Comparison of ENCODE assay signal across 9 cellular contexts in the genomic region with DNA sequence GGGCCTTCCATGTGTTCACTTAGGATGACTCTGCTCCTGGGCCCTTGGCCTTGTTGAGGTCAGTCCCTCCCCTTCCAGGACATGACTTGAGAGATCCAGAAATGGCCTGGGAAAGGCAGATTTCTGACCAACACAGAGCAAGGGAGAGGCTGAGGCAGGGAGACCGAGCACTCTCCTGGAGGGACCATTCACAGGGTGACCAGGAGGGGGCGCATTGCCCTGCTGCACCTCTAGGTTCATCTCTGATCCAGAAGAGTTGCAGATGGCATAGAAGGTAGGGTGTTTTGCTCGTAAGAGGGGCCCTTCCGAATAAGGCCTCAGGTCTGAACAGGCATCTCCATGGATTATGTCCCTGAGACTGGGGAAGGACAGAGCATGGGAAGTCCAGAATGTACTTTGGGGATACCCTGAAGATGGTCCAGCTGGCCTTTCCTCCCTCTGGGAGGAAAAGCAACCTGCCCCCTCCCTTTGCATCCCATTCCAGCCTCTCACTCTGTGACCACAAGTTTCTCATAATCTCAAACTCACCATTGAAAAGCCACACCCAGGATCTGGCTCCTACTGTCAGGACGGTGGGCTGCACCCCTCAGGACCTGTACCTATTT. TPM values are rescaled to one million over a fixed set of nuclear protein-coding genes. Genes with fewer than 3 reads are reported as not detected.
DNase-seq lines count a peak whose midpoint lies in the region; ATAC-seq and TF ChIP-seq lines count a peak whose summit lies in the region.
"Had no signal": no experiment of that assay in that cellular context is flagged by ENCODE, and none has a peak within 500 bp of the region (broad histone marks: within the 10 kb centered on the region; RNA-seq: fewer than 3 reads in every experiment).

No MANE protein-coding gene starts in this region.

- H3K9me3 ChIP-seq in SJCRH30 (replicated peaks) (no peaks in the 10 kb centered on the region), sigmoid colon (no peaks in the 10 kb centered on the region)
- H3K9me3 ChIP-seq: ovary had no signal

- no peak for TF ChIP-seq EP300 in sigmoid colon (IDR thresholded peaks at IDR 0.05)

- TF ChIP-seq POLR2A in sigmoid colon (IDR thresholded peaks at IDR 0.05): no peak

- intact Hi-C loops in sigmoid colon (cut with DNase I): loop anchor here (5.0 to 10.0 kb wide), 4 partner anchors 60 to 290 kb away; a partner anchor contains a TSS

- no peak overlapping the region for H3K4me3 ChIP-seq in SJCRH30
- H3K4me3 ChIP-seq in epithelial cell of proximal tubule (ENCODE audit: low read depth, low read length): no peak overlapping the region
- H3K4me3 ChIP-seq in sigmoid colon: no peak overlapping the region
- H3K4me3 ChIP-seq: ovary had no signal

- no peaks in the 10 kb centered on the region for H3K36me3 ChIP-seq in SJCRH30
- no peaks in the 10 kb centered on the region for H3K36me3 ChIP-seq in sigmoid colon
- H3K36me3 ChIP-seq: ovary had no signal

- TF ChIP-seq CTCF in 22Rv1 (IDR thresholded peaks at IDR 0.05) (peak; percentile 79), GM12873 (IDR thresholded peaks at IDR 0.05; ENCODE audit: insufficient read depth, low read depth, low read length, missing control alignments) (peak; percentile 85), epithelial cell of proximal tubule (conservative IDR thresholded peaks at IDR 0.05; ENCODE audit: low read depth, low read length) (peak; percentile 65), sigmoid colon (IDR thresholded peaks at IDR 0.05) (peak in 2 of 4 experiments; percentile 4 to 18)

- H3K27ac ChIP-seq in 22Rv1 (no peak overlapping the region), SJCRH30 (no peak overlapping the region), sigmoid colon (no peak overlapping the region)
- H3K27ac ChIP-seq: ovary had no signal

- H3K27me3 ChIP-seq in SJCRH30 (no peaks in the 10 kb centered on the region), sigmoid colon (peaks cover 0 to 8% (median 0%) of the 10 kb centered on the region in 3 donors)
- H3K27me3 ChIP-seq: ovary had no signal

- WGBS in sigmoid colon, 2 donors: 64 to 65% methylated on average over 5 of the region's 5 CpGs

- DNase-seq in SJCRH30 (peak; percentile 30 to 61), epithelial cell of proximal tubule (ENCODE audit: low read depth) (no peak), sigmoid colon (peak; percentile 47), NCI-H2171 (lab: John Stamatoyannopoulos, UW) (no peak), NCI-H1048 (lab: John Stamatoyannopoulos, UW) (no peak)

- no peaks in the 10 kb centered on the region for H3K4me1 ChIP-seq in SJCRH30
- H3K4me1 ChIP-seq in sigmoid colon: peaks cover 0 to 4% (median 0%) of the 10 kb centered on the region in 4 donors

- ATAC-seq in HG03135 (IDR thresholded peaks at IDR 0.05; ENCODE audit: unreplicated experiment): no peak

RNA-seq across cellular contexts. Expression of a gene that starts 6.6 kb away (rescaled TPM):
- 4.1 and 4.2 TPM in 2 replicates for total RNA-seq in SJCRH30 (2014; rRNA removed; shearing (Covaris generic))
- total RNA-seq in epithelial cell of proximal tubule (not detected in 2 replicates), sigmoid colon (under 1 TPM in 2 of 4 donors, not detected in 2; under 0.01 TPM)
- polyA plus RNA-seq in sigmoid colon: 100 to 1,000 TPM in 1 of 3 donors, 1 to 10 TPM in 2; 1.2 to 677 (median 7.2) TPM

Comparison
In these comparisons a context has a peak if more than half of its experiments do, and no peak if none do; other contexts are left out.
1. DNase-seq: peak in SJCRH30 (2 of 2) and sigmoid colon (single experiment); none in epithelial cell of proximal tubule (single experiment), NCI-H2171 (single experiment) and NCI-H1048 (single experiment).